Comparison of ENCODE assay signal across 1 cellular context in the genomic region with DNA sequence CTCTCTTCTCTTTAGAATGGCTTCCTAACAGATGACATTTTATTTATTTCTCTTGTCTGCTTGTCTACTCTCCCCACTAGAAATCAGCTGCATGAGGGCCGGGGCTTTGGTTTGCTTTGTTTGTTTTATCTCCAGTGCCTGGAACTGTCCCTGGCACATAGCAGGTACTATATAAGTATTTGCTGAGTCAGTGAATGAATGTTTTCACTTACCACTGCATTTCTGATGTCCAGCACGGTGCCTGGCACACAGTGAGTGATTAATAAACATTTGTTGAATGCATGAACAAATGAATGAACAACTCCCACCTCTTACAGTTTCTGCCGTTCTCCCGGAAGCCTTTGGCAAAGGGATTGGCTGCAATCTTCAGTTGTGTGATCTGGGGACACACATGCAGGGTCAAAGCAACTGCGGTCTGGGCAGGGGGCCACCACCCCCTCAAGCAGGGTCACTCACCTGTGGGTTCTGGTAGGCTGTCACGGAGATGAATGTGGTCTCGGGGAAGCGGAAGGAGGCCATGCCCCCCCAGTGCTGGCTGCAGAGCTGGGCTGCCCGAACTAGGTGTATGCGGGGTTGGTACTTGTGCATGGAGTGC.
TF ChIP-seq lines count a peak whose summit lies in the region.

No MANE protein-coding gene starts in this region.

TF ChIP-seq in HEK293, 187 proteins besides CTCF, POLR2A, EP300 and RAD21 (continued from another document):
- TF ChIP-seq, protein P1, sequence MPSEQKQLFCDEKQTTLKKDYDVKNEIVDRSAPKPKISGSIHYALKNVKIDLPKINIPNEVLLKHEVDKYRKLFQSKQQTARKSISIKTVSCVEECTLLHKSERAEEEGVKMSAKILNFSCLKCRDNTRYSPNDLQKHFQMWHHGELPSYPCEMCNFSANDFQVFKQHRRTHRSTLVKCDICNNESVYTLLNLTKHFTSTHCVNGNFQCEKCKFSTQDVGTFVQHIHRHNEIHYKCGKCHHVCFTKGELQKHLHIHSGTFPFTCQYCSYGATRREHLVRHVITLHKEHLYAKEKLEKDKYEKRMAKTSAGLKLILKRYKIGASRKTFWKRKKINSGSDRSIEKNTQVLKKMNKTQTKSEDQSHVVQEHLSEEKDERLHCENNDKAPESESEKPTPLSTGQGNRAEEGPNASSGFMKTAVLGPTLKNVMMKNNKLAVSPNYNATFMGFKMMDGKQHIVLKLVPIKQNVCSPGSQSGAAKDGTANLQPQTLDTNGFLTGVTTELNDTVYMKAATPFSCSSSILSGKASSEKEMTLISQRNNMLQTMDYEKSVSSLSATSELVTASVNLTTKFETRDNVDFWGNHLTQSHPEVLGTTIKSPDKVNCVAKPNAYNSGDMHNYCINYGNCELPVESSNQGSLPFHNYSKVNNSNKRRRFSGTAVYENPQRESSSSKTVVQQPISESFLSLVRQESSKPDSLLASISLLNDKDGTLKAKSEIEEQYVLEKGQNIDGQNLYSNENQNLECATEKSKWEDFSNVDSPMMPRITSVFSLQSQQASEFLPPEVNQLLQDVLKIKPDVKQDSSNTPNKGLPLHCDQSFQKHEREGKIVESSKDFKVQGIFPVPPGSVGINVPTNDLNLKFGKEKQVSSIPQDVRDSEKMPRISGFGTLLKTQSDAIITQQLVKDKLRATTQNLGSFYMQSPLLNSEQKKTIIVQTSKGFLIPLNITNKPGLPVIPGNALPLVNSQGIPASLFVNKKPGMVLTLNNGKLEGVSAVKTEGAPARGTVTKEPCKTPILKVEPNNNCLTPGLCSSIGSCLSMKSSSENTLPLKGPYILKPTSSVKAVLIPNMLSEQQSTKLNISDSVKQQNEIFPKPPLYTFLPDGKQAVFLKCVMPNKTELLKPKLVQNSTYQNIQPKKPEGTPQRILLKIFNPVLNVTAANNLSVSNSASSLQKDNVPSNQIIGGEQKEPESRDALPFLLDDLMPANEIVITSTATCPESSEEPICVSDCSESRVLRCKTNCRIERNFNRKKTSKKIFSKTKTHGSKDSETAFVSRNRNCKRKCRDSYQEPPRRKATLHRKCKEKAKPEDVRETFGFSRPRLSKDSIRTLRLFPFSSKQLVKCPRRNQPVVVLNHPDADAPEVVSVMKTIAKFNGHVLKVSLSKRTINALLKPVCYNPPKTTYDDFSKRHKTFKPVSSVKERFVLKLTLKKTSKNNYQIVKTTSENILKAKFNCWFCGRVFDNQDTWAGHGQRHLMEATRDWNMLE (tag by site-specific recombination; conservative IDR thresholded peaks at IDR 0.05; ENCODE audit: low read depth) = no peak
- TF ChIP-seq HOXA7 (CRISPR knock-in tag; IDR thresholded peaks at IDR 0.05; ENCODE audit: borderline replicate concordance) = no peak
